Comparison of ENCODE assay signal across 9 cellular contexts in the genomic region with DNA sequence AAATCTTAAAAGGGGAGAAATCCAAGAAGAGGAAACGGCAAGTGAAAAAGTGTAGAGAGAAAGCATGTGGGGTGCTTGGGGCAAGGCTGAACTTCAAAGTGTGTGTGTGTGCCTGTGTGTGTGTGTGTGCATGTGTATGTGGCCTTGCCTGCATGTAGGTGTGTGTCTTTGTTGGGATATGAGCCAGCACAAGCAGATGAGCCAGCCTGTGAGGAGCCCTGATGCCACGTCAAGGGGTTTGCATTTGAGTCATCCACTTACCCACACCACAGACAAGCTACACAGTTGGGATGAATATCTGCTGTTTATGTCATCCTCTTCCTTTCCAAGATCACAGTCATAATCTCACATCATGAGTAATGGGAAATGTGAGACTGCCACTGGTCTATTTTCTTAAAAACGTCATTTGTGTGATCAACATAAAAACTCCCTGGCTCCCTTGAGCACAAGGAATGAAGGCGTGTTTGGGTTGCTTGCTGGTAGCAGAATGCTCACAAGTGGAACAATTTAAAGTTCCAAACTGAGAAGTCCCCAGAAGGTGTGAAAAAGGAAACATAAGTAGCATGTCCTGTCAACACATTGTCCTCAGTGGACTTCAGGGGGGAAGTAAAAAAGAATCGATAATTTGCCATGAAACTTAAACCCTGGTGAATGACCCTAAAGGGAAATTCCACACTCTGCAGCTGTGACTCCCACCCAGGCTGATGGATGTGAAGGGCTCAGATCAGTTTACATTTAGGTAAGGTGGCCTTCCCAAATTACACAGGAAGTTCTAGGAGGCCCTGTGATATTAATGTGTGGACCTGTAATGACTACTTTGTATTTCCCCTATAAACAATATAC. TPM values are rescaled to one million over a fixed set of nuclear protein-coding genes. Genes with fewer than 3 reads are reported as not detected.
A peak's percentile ranks its signal among the peaks of the same experiment; 100 is the strongest.
DNase-seq lines count a peak whose midpoint lies in the region; ATAC-seq and TF ChIP-seq lines count a peak whose summit lies in the region.
"Had no signal": no experiment of that assay in that cellular context is flagged by ENCODE, and none has a peak within 500 bp of the region (broad histone marks: within the 10 kb centered on the region; RNA-seq: fewer than 3 reads in every experiment).

No MANE protein-coding gene starts in this region.

- in situ Hi-C loops in GM13977 (cut with MboI; ENCODE audit: low pct_unique_long_range_greater_than_20kb, low sequenced_read_pairs, unreplicated experiment), result no loop called here

- peaks cover 17% of the 10 kb centered on the region for H3K27me3 Mint-ChIP-seq in brain
- peaks cover 32% of the 10 kb centered on the region for H3K27me3 Mint-ChIP-seq in nephron progenitor cell (ENCODE audit: low read depth, poor library complexity)

- TF ChIP-seq CTCF in GM13977 (IDR thresholded peaks at IDR 0.05; ENCODE audit: extremely low read depth, insufficient read depth, missing control alignments) (no peak), brain (conservative IDR thresholded peaks at IDR 0.05) (no peak), nephron progenitor cell (IDR thresholded peaks at IDR 0.05) (no peak), upper lobe of left lung (IDR thresholded peaks at IDR 0.05) (no peak)

- no peaks in the 10 kb centered on the region for H3K79me2 ChIP-seq in mesendoderm (ENCODE audit: control insufficient read depth, insufficient read depth, low read length)

- no peak overlapping the region for H4K8ac ChIP-seq in mesendoderm (ENCODE audit: low read depth, low read length)

- H2AK5ac ChIP-seq in mesendoderm (ENCODE audit: low read length), result no peak overlapping the region

- H3K9me3 ChIP-seq in SJCRH30 (replicated peaks) (no peaks in the 10 kb centered on the region), upper lobe of left lung (no peaks in the 10 kb centered on the region)

- H3K9me3 Mint-ChIP-seq in brain, result no peaks in the 10 kb centered on the region
- H3K9me3 Mint-ChIP-seq in nephron progenitor cell, result no peaks in the 10 kb centered on the region

- H2BK5ac ChIP-seq in mesendoderm (ENCODE audit: low read length), result no peak overlapping the region

- H2BK120ac ChIP-seq in mesendoderm (ENCODE audit: low read depth, low read length), result no peak overlapping the region

- DNase-seq in GM13977 (ENCODE audit: low spot score) (peak; percentile 78), SJCRH30 (peak; percentile 93 to 96), nephron progenitor cell (no peak), upper lobe of left lung (no peak), NCI-H187 (lab: John Stamatoyannopoulos, UW) (no peak), mesendoderm (no peak)

- H3K9ac ChIP-seq in mesendoderm (ENCODE audit: low read length), result no peak overlapping the region

- H3K4me3 Mint-ChIP-seq in brain (no peak overlapping the region), nephron progenitor cell (no peak overlapping the region)

- peaks cover 6% of the 10 kb centered on the region for H3K4me1 Mint-ChIP-seq in brain
- peaks cover 51% of the 10 kb centered on the region for H3K4me1 Mint-ChIP-seq in nephron progenitor cell

- peak in 1 of 4 donors; percentile 24 for TF ChIP-seq EP300 in upper lobe of left lung (IDR thresholded peaks at IDR 0.05)

- H3K27ac ChIP-seq in SJCRH30 (peak overlapping the region; percentile 81), upper lobe of left lung (peak overlapping the region in 2 of 4 donors; percentile 7 to 65), mesendoderm (ENCODE audit: low read depth, low read length) (no peak overlapping the region)

- H3K36me3 Mint-ChIP-seq in brain (no peaks in the 10 kb centered on the region), nephron progenitor cell (ENCODE audit: low read depth) (no peaks in the 10 kb centered on the region)

- H3K56ac ChIP-seq in mesendoderm (ENCODE audit: low read length), result no peak overlapping the region

- whole genome bisulfite sequencing in upper lobe of left lung, 2 donors, result 45 to 52% methylated on average over 5 of the region's 5 CpGs
- no CpG with 5 or more reads among the region's 5 CpGs for WGBS in mesendoderm (ENCODE audit: extremely low coverage, insufficient coverage, low lambda C conversion rate)

- H3K27ac Mint-ChIP-seq in brain (peak overlapping the region in 3 of 5 experiments; percentile 10 to 71 (median 63)), nephron progenitor cell (peak overlapping the region; percentile 96)

- no peak overlapping the region for H3K4me2 ChIP-seq in mesendoderm (ENCODE audit: low read length)

- H3K18ac ChIP-seq in mesendoderm (ENCODE audit: low read length), result no peak overlapping the region

- peak; percentile 60 for ATAC-seq in HG02623 (IDR thresholded peaks at IDR 0.05; ENCODE audit: unreplicated experiment)
- peak; percentile 36 to 94 for ATAC-seq in upper lobe of left lung (ENCODE audit: low FRiP score in 2 of 2)

- peaks cover 36% of the 10 kb centered on the region for H3K4me1 ChIP-seq in SJCRH30
- H3K4me1 ChIP-seq in upper lobe of left lung, result peaks cover 4 to 7% (median 5%) of the 10 kb centered on the region in 4 donors
- no peaks in the 10 kb centered on the region for H3K4me1 ChIP-seq in mesendoderm (ENCODE audit: control insufficient read depth, low read depth, low read length)

- H3K79me1 ChIP-seq in mesendoderm (ENCODE audit: low read length), result no peaks in the 10 kb centered on the region

- H4K5ac ChIP-seq in mesendoderm (ENCODE audit: low read length), result no peak overlapping the region

- H3K27me3 ChIP-seq in SJCRH30, result no peaks in the 10 kb centered on the region
- no peaks in the 10 kb centered on the region for H3K27me3 ChIP-seq in upper lobe of left lung
- H3K27me3 ChIP-seq in mesendoderm (ENCODE audit: insufficient read depth, low read length, poor library complexity), result no peaks in the 10 kb centered on the region

- H3K4me3 ChIP-seq in SJCRH30, result no peak overlapping the region
- no peak overlapping the region for H3K4me3 ChIP-seq in upper lobe of left lung
- H3K4me3 ChIP-seq in mesendoderm (ENCODE audit: low read length), result no peak overlapping the region
- H3K4me3 ChIP-seq: skin epidermis had no signal

- H3K36me3 ChIP-seq in SJCRH30, result no peaks in the 10 kb centered on the region
- H3K36me3 ChIP-seq in upper lobe of left lung, result no peaks in the 10 kb centered on the region
- no peaks in the 10 kb centered on the region for H3K36me3 ChIP-seq in mesendoderm (ENCODE audit: control insufficient read depth, insufficient read depth, low read length)

- H2BK15ac ChIP-seq in mesendoderm (replicated peaks; ENCODE audit: low read depth), result no peak overlapping the region

- no peak overlapping the region for H3K4ac ChIP-seq in mesendoderm (ENCODE audit: low read depth, low read length)

- no peak for TF ChIP-seq POLR2A in upper lobe of left lung (IDR thresholded peaks at IDR 0.05)

- no peak overlapping the region for H3K23ac ChIP-seq in mesendoderm (ENCODE audit: low read length)

RNA-seq across cellular contexts. Expression of a gene that starts 14.7 kb away (rescaled TPM):
- total RNA-seq in SJCRH30 (2014; rRNA removed; shearing (Covaris generic)), result 0.04 TPM in 1 of 2 replicates, not detected in the other
- 3.5 TPM for polyA plus RNA-seq in brain (ENCODE audit: insufficient read depth, low read depth, low replicate concordance)
- total RNA-seq in upper lobe of left lung, result under 1 TPM in 3 of 6 donors, not detected in 3; under 0.01 to 0.31 (median 0.17) TPM
- 0.14 TPM for polyA plus RNA-seq in mesendoderm (2013, experiment 1 of 2)
- polyA plus RNA-seq in mesendoderm (2013, experiment 2 of 2), result 0.07 TPM

RNA-seq across cellular contexts. Expression of a gene that starts 14.8 kb away (rescaled TPM):
- not detected in 2 replicates for total RNA-seq in SJCRH30 (2014; rRNA removed; shearing (Covaris generic))
- polyA plus RNA-seq in brain (ENCODE audit: insufficient read depth, low read depth, low replicate concordance), result 5.2 TPM
- total RNA-seq in upper lobe of left lung, result 100 to 1,000 TPM in 1 of 6 donors, 10 to 100 TPM in 4, 1 to 10 TPM in 1; 5.9 to 110 (median 22.8) TPM
- not detected for polyA plus RNA-seq in mesendoderm (2013, experiment 1 of 2)
- not detected for polyA plus RNA-seq in mesendoderm (2013, experiment 2 of 2)

RNA-seq across cellular contexts. Expression of a gene that starts 32.5 kb away (rescaled TPM):
- 0.33 TPM in 1 of 2 replicates, not detected in the other for total RNA-seq in SJCRH30 (2014; rRNA removed; shearing (Covaris generic))
- 11.1 TPM for polyA plus RNA-seq in brain (ENCODE audit: insufficient read depth, low read depth, low replicate concordance)
- 10 to 100 TPM; 13.4 to 39.8 (median 16.5) TPM for total RNA-seq in upper lobe of left lung
- polyA plus RNA-seq in mesendoderm (2013, experiment 1 of 2), result 1.8 TPM
- polyA plus RNA-seq in mesendoderm (2013, experiment 2 of 2), result 2.0 TPM

Comparison
In these comparisons a context has a peak if more than half of its experiments do, and no peak if none do; other contexts are left out.
1. DNase-seq: peak in GM13977 (single experiment) and SJCRH30 (2 of 2); none in nephron progenitor cell (single experiment), upper lobe of left lung (0 of 2), NCI-H187 (0 of 2) and mesendoderm (single experiment).
2. RNA of a gene that starts 32.5 kb away (total RNA-seq): 13.4 to 39.8 TPM in upper lobe of left lung; 0.33 TPM in SJCRH30; every median in the first group is over 10 times any median in the second.